ENCODE assay signal across 8 cellular contexts in genomic region chr7:67302113-67303039, GRCh38.
A peak's percentile ranks its signal among the peaks of the same experiment; 100 is the strongest.
DNase-seq lines count a peak whose midpoint lies in the region; ATAC-seq and TF ChIP-seq lines count a peak whose summit lies in the region.

No MANE protein-coding gene starts in this region.

- peaks cover 3% of the 10 kb centered on the region; the same call in 2 of the 3 replicates for H3K4me1 Mint-ChIP-seq in GM23338
- peaks cover 4 to 14% of the 10 kb centered on the region in 2 donors for H3K4me1 Mint-ChIP-seq in natural killer cell treated with Interleukin-12 subunit alpha and Interleukin-12 subunit beta and Interleukin-15 and Interleukin-18, amount 100 ng/mL, for 72 hours (ENCODE audit: low read depth in 2 of 2)

- H3K79me2 ChIP-seq in GM23338 (replicated peaks; ENCODE audit: insufficient read depth) = peaks cover 43% of the 10 kb centered on the region

- DNase-seq in EH (ENCODE audit: low read depth) (peak; percentile 100), GM23338 (ENCODE audit: low spot score) (peak; percentile 100), LHCN-M2 (ENCODE audit: low read depth) (peak; percentile 100), RPMI8226 (peak; percentile 100), fibroblast of pulmonary artery (ENCODE audit: low read depth) (peak; percentile 99)
- DNase-seq in activated T-helper 9 cell treated with anti-CD3 and anti-CD28 coated beads, Interleukin-2, amount 50 U/mL, for 16 hours (ENCODE audit: low read depth) = peak; percentile 95
- peak; percentile 99 for DNase-seq in natural killer cell treated with Interleukin-12 subunit alpha and Interleukin-12 subunit beta and Interleukin-15 and Interleukin-18, amount 100 ng/mL, for 72 hours (ENCODE audit: low spot score)
- peak; percentile 98 for DNase-seq in stimulated activated naive CD8-positive, alpha-beta T cell treated with anti-CD3 and anti-CD28 coated beads, Interleukin-15, Interleukin-2, amounts not matched to agents 100 U/mL and 50 U/mL, for 24 hours

- no peaks in the 10 kb centered on the region; the same call in 1 of the 2 replicates for H4K20me1 ChIP-seq in GM23338 (replicated peaks; ENCODE audit: insufficient read depth)

- no peaks in the 10 kb centered on the region for H3K9me2 ChIP-seq in GM23338 (ENCODE audit: insufficient read depth)

- TF ChIP-seq CTCF in GM23338 (conservative IDR thresholded peaks at IDR 0.05; ENCODE audit: low read depth in 2 of 2) (peak in 1 of 2 experiments; percentile 19; a peak in 1 of 4 replicates), fibroblast of pulmonary artery (IDR thresholded peaks at IDR 0.05; ENCODE audit: low read length, missing control alignments) (peak; percentile 11)

- peak overlapping the region; percentile 99 for H3K27ac Mint-ChIP-seq in GM23338
- H3K27ac Mint-ChIP-seq in natural killer cell treated with Interleukin-12 subunit alpha and Interleukin-12 subunit beta and Interleukin-15 and Interleukin-18, amount 100 ng/mL, for 72 hours = peak overlapping the region; percentile 85 to 94

- no peaks in the 10 kb centered on the region for H3K9me3 Mint-ChIP-seq in GM23338
- H3K9me3 Mint-ChIP-seq in natural killer cell treated with Interleukin-12 subunit alpha and Interleukin-12 subunit beta and Interleukin-15 and Interleukin-18, amount 100 ng/mL, for 72 hours = no peaks in the 10 kb centered on the region

- H3K27me3 Mint-ChIP-seq in GM23338 (ENCODE audit: insufficient read depth, low read depth, poor library complexity) = peaks cover 7% of the 10 kb centered on the region
- H3K27me3 Mint-ChIP-seq in natural killer cell treated with Interleukin-12 subunit alpha and Interleukin-12 subunit beta and Interleukin-15 and Interleukin-18, amount 100 ng/mL, for 72 hours = no peaks in the 10 kb centered on the region

- H3K36me3 ChIP-seq in GM23338 (ENCODE audit: insufficient read depth) = peaks cover 14% of the 10 kb centered on the region

- no peaks in the 10 kb centered on the region for H3F3A ChIP-seq in GM23338 (replicated peaks; ENCODE audit: low read depth)

- peak overlapping the region; percentile 93 for H3K27ac ChIP-seq in GM23338 (ENCODE audit: low read depth)

- no peaks in the 10 kb centered on the region for H3K27me3 ChIP-seq in GM23338 (ENCODE audit: insufficient read depth)

- peak overlapping the region; percentile 92 for H3K4me3 Mint-ChIP-seq in GM23338
- H3K4me3 Mint-ChIP-seq in natural killer cell treated with Interleukin-12 subunit alpha and Interleukin-12 subunit beta and Interleukin-15 and Interleukin-18, amount 100 ng/mL, for 72 hours = peak overlapping the region; percentile 91

- peak; percentile 90 for ATAC-seq in GM23338
- peak; percentile 95 for ATAC-seq in natural killer cell treated with Interleukin-12 subunit alpha and Interleukin-12 subunit beta and Interleukin-15 and Interleukin-18, amount 100 ng/mL, for 72 hours
- ATAC-seq in stimulated activated naive CD8-positive, alpha-beta T cell treated with anti-CD3 and anti-CD28 coated beads, Interleukin-15, Interleukin-2, amounts not matched to agents 100 U/mL and 50 U/mL, for 24 hours = peak; percentile 91

- H3K4me3 ChIP-seq in GM23338 (peak overlapping the region; percentile 79), fibroblast of pulmonary artery (replicated peaks; ENCODE audit: low read depth, low read length) (peak overlapping the region; percentile 84)

- H3K36me3 Mint-ChIP-seq in GM23338 (ENCODE audit: low read depth) = peaks cover 20% of the 10 kb centered on the region; the same call in 2 of the 3 replicates
- no peaks in the 10 kb centered on the region for H3K36me3 Mint-ChIP-seq in natural killer cell treated with Interleukin-12 subunit alpha and Interleukin-12 subunit beta and Interleukin-15 and Interleukin-18, amount 100 ng/mL, for 72 hours

- H3K4me1 ChIP-seq in GM23338 (ENCODE audit: insufficient read depth) = no peaks in the 10 kb centered on the region

- H2AFZ ChIP-seq in GM23338 = peak overlapping the region; percentile 90; the same call in 1 of the 2 replicates

- H3K4me2 ChIP-seq in GM23338 = peak overlapping the region; percentile 78

TF ChIP-seq in GM23338, 12 proteins besides CTCF, POLR2A, EP300 and RAD21:
- TF ChIP-seq REST (IDR thresholded peaks at IDR 0.05; ENCODE audit: unreplicated experiment) = peak; percentile 9
- TF ChIP-seq CREB1 (CRISPR knock-in tag; IDR thresholded peaks at IDR 0.05; ENCODE audit: low read depth) = peak; percentile 74
- TF ChIP-seq POLR2AphosphoS5 (IDR thresholded peaks at IDR 0.05; ENCODE audit: low read depth) = peak; percentile 85
- TF ChIP-seq STAT1 (IDR thresholded peaks at IDR 0.05; ENCODE audit: unreplicated experiment) = no peak
- TF ChIP-seq ZNF114 (CRISPR knock-in tag; IDR thresholded peaks at IDR 0.05) = no peak

Comparison
In these comparisons a context has a peak if more than half of its experiments do, and no peak if none do; other contexts are left out.
1. Peak in every context shown above with its lines: DNase-seq, ATAC-seq, H3K4me3 ChIP-seq and H3K27ac ChIP-seq.